26 cellular contexts compared by ENCODE assay signal in genomic region chr2:169705927-169706326, GRCh38. TPM values are rescaled to one million over a fixed set of nuclear protein-coding genes. Genes with fewer than 3 reads are reported as not detected.
DNase-seq lines count a peak whose midpoint lies in the region; ATAC-seq and TF ChIP-seq lines count a peak whose summit lies in the region.
"Had no signal": no experiment of that assay in that cellular context is flagged by ENCODE, and none has a peak within 500 bp of the region (broad histone marks: within the 10 kb centered on the region; RNA-seq: fewer than 3 reads in every experiment).

No MANE protein-coding gene starts in this region.

- no peaks in the 10 kb centered on the region for H3K27me3 Mint-ChIP-seq in endodermal cell (ENCODE audit: insufficient read depth)
- H3K27me3 Mint-ChIP-seq: activated naive CD4-positive, alpha-beta T cell treated with anti-CD3 and anti-CD28 coated beads, Interleukin-2, amount 50 U/mL, for 24 hours; brain; dendritic cell treated with granulocyte-macrophage colony-stimulating factor and Interleukin-4, amounts not matched to agents 40 ng/mL and 50 ng/mL, for 4 days had no signal

- H3K9ac ChIP-seq in endodermal cell (ENCODE audit: extremely low read depth, low read length, poor library complexity, severe bottlenecking): no peak overlapping the region

- H3K36me3 Mint-ChIP-seq in endodermal cell (ENCODE audit: low read depth): peaks cover 22% of the 10 kb centered on the region
- H3K36me3 Mint-ChIP-seq: natural killer cell had no signal

- CTCF ChIA-PET in AG04449 (lab: Yijun Ruan, JAX): no interaction called here

- intact Hi-C loops in breast epithelium (cut with DNase I; ENCODE audit: low total_unique reads) (no loop called here), testis (cut with DNase I; ENCODE audit: low total_unique reads) (no loop called here)

- POLR2A ChIA-PET in AG04449 (lab: Yijun Ruan, JAX): interaction anchor here (1.4 kb wide), 1 partner anchor 10 kb away, joined by 3 read pairs; no protein-coding TSS in a partner anchor

- H3K27ac ChIP-seq in breast epithelium (peak overlapping the region; percentile 4), testis (no peak overlapping the region), endodermal cell (ENCODE audit: low read depth, low read length) (no peak overlapping the region)
- H3K27ac ChIP-seq: pancreas had no signal

- no peak for ATAC-seq in HG02970 (IDR thresholded peaks at IDR 0.05; ENCODE audit: low FRiP score, unreplicated experiment)
- ATAC-seq: natural killer cell had no signal

- H3K27me3 ChIP-seq in breast epithelium (no peaks in the 10 kb centered on the region), kidney epithelial cell (ENCODE audit: control insufficient read depth, insufficient read depth, low read length) (no peaks in the 10 kb centered on the region), testis (no peaks in the 10 kb centered on the region), endodermal cell (ENCODE audit: control insufficient read depth, insufficient read depth, low read length, poor library complexity, severe bottlenecking) (no peaks in the 10 kb centered on the region)
- H3K27me3 ChIP-seq: pancreas, Peyer's patch had no signal

- H3K9me3 ChIP-seq in breast epithelium (no peaks in the 10 kb centered on the region), testis (no peaks in the 10 kb centered on the region), endodermal cell (ENCODE audit: control insufficient read depth, low read length) (no peaks in the 10 kb centered on the region)
- H3K9me3 ChIP-seq: pancreas, Peyer's patch had no signal

- 70 to 77% methylated on average over 2 of the region's 2 CpGs for WGBS in testis, 2 donors
- 100% methylated on average over 2 of the region's 2 CpGs for WGBS in endodermal cell (ENCODE audit: insufficient coverage in 1 of 2, insufficient read length in 1 of 2), 2 experiments

- H3K4me1 ChIP-seq in breast epithelium (no peaks in the 10 kb centered on the region), testis (no peaks in the 10 kb centered on the region), endodermal cell (ENCODE audit: control insufficient read depth, insufficient read depth, low read length) (no peaks in the 10 kb centered on the region)
- H3K4me1 ChIP-seq: pancreas had no signal

- H3K9me3 Mint-ChIP-seq in endodermal cell: no peaks in the 10 kb centered on the region
- H3K9me3 Mint-ChIP-seq: activated naive CD4-positive, alpha-beta T cell treated with anti-CD3 and anti-CD28 coated beads, Interleukin-2, amount 50 U/mL, for 24 hours; brain; dendritic cell treated with granulocyte-macrophage colony-stimulating factor and Interleukin-4, amounts not matched to agents 40 ng/mL and 50 ng/mL, for 4 days; natural killer cell had no signal

- H3K36me3 ChIP-seq in breast epithelium: no peaks in the 10 kb centered on the region
- H3K36me3 ChIP-seq in kidney epithelial cell (ENCODE audit: control insufficient read depth, insufficient read depth, low read length): no peaks in the 10 kb centered on the region
- H3K36me3 ChIP-seq in testis (ENCODE audit: low read depth, missing control alignments): no peaks in the 10 kb centered on the region
- peaks cover 18% of the 10 kb centered on the region for H3K36me3 ChIP-seq in endodermal cell (ENCODE audit: control insufficient read depth, insufficient read depth, low read length)
- H3K36me3 ChIP-seq: pancreas, Peyer's patch had no signal

- DNase-seq in AG04449 (ENCODE audit: low read depth, low spot score): peak; percentile 65
- peak; percentile 37 for DNase-seq in EL
- DNase-seq in breast epithelium (ENCODE audit: low spot score in 2 of 2): no peak
- DNase-seq in kidney epithelial cell (ENCODE audit: low read depth): peak; percentile 7
- no peak for DNase-seq in testis
- no peak for DNase-seq in T1000 (lab: John Stamatoyannopoulos, UW)
- DNase-seq in endodermal cell: no peak
- DNase-seq: ACHN; activated CD4-positive, CD25-positive, alpha-beta regulatory T cell treated with anti-CD3 and anti-CD28 coated beads, Interleukin-2, amount 50 U/mL, for 72 hours; activated CD8-positive, alpha-beta memory T cell treated with anti-CD3 and anti-CD28 coated beads for 24 hours; activated T-cell treated with anti-CD3 and anti-CD28 coated beads, Interleukin-2, amount 50 U/mL, for 48 hours; head of caudate nucleus; KG1; natural killer cell; NCI-H187 treated with DMSO at 0.1 percent for 48 hours; NK-92 treated with Interleukin-12 subunit alpha and Interleukin-12 subunit beta, amount 100 ng/mL, for 24 hours; pancreas; Peyer's patch; stimulated activated CD4-positive, alpha-beta T cell treated with anti-CD3 and anti-CD28 coated beads, Interleukin-4, amount 100 ng/mL, for 1 hour; T-helper 9 cell had no signal

- H3K4me3 ChIP-seq in AG04449 (ENCODE audit: low read depth, low read length): no peak overlapping the region
- no peak overlapping the region for H3K4me3 ChIP-seq in breast epithelium
- H3K4me3 ChIP-seq in kidney epithelial cell (ENCODE audit: low read depth, low read length): no peak overlapping the region
- H3K4me3 ChIP-seq in testis: no peak overlapping the region
- H3K4me3 ChIP-seq in endodermal cell (ENCODE audit: low read length): no peak overlapping the region
- H3K4me3 ChIP-seq: pancreas, Peyer's patch had no signal

- H3K27ac Mint-ChIP-seq in endodermal cell: no peak overlapping the region
- H3K27ac Mint-ChIP-seq: activated naive CD4-positive, alpha-beta T cell treated with anti-CD3 and anti-CD28 coated beads, Interleukin-2, amount 50 U/mL, for 24 hours; brain; dendritic cell treated with granulocyte-macrophage colony-stimulating factor and Interleukin-4, amounts not matched to agents 40 ng/mL and 50 ng/mL, for 4 days; natural killer cell had no signal

- no peak overlapping the region for H3K4me3 Mint-ChIP-seq in endodermal cell
- H3K4me3 Mint-ChIP-seq: activated naive CD4-positive, alpha-beta T cell treated with anti-CD3 and anti-CD28 coated beads, Interleukin-2, amount 50 U/mL, for 24 hours; brain; dendritic cell treated with granulocyte-macrophage colony-stimulating factor and Interleukin-4, amounts not matched to agents 40 ng/mL and 50 ng/mL, for 4 days; natural killer cell had no signal

- H3K4me1 Mint-ChIP-seq in endodermal cell: no peaks in the 10 kb centered on the region
- H3K4me1 Mint-ChIP-seq: activated naive CD4-positive, alpha-beta T cell treated with anti-CD3 and anti-CD28 coated beads, Interleukin-2, amount 50 U/mL, for 24 hours; brain; natural killer cell had no signal

- TF ChIP-seq CTCF in AG04449 (IDR thresholded peaks at IDR 0.05; ENCODE audit: insufficient read depth, low read length, missing control alignments): no peak
- no peak for TF ChIP-seq CTCF in breast epithelium (IDR thresholded peaks at IDR 0.05)
- no peak for TF ChIP-seq CTCF in kidney epithelial cell (IDR thresholded peaks at IDR 0.05; ENCODE audit: insufficient read depth, low read length, poor library complexity, severe bottlenecking)
- TF ChIP-seq CTCF in testis (IDR thresholded peaks at IDR 0.05): no peak
- TF ChIP-seq CTCF in endodermal cell (conservative IDR thresholded peaks at IDR 0.05): no peak

- no peak for TF ChIP-seq POLR2A in breast epithelium (IDR thresholded peaks at IDR 0.05)
- TF ChIP-seq POLR2A in testis (IDR thresholded peaks at IDR 0.05): no peak

RNA-seq across cellular contexts. Expression of gene PHOSPHO2, which starts 11.7 kb away (rescaled TPM):
- 10 to 100 TPM in 2 of 3 donors, 1 to 10 TPM in 1; 9.1 to 17.4 (median 16.2) TPM for total RNA-seq in breast epithelium
- total RNA-seq in kidney epithelial cell: 3.3 and 5.8 TPM in 2 replicates
- total RNA-seq in testis: 10 to 100 TPM in 1 of 2 donors, 1 to 10 TPM in 1; 9.7 to 24.4 TPM
- polyA plus RNA-seq in testis (ENCODE audit: insufficient read depth, low read depth, low replicate concordance): 36.5 TPM
- 1 to 10 TPM; 6.3 to 7.3 TPM for total RNA-seq in endodermal cell
- 6.6 TPM for polyA plus RNA-seq in endodermal cell (2013, experiment 1 of 2)
- 6.5 TPM for polyA plus RNA-seq in endodermal cell (2013, experiment 2 of 2)

RNA-seq across cellular contexts. Expression of gene CFAP210, which starts 11.7 kb away (rescaled TPM):
- total RNA-seq in breast epithelium (1 to 10 TPM in 1 of 3 donors, under 1 TPM in 1, not detected in 1; 0.66 to 3.4 TPM), kidney epithelial cell (0.33 TPM in 1 of 2 replicates, not detected in the other), testis (10 to 100 TPM; 12.6 to 21.8 TPM), endodermal cell (1 to 10 TPM in 1 of 2 donors, under 1 TPM in 1; 0.70 to 1.9 TPM)
- 17.2 TPM for polyA plus RNA-seq in testis (ENCODE audit: insufficient read depth, low read depth, low replicate concordance)
- 1.2 TPM for polyA plus RNA-seq in endodermal cell (2013, experiment 1 of 2)
- 1.7 TPM for polyA plus RNA-seq in endodermal cell (2013, experiment 2 of 2)
- total RNA-seq: mesenteric fat pad, Peyer's patch, skeletal muscle tissue had no signal

RNA-seq across cellular contexts. Expression of gene KLHL23, which starts 27.7 kb away (rescaled TPM):
- total RNA-seq in breast epithelium (10 to 100 TPM in 2 of 3 donors, 1 to 10 TPM in 1; 4.8 to 11.8 (median 10.5) TPM), kidney epithelial cell (19.2 and 21.2 TPM in 2 replicates), testis (10 to 100 TPM; 25.6 to 29.2 TPM), endodermal cell (10 to 100 TPM; 43.4 to 61.9 TPM)
- polyA plus RNA-seq in testis (ENCODE audit: insufficient read depth, low read depth, low replicate concordance): 13.2 TPM
- 53.5 TPM for polyA plus RNA-seq in endodermal cell (2013, experiment 1 of 2)
- polyA plus RNA-seq in endodermal cell (2013, experiment 2 of 2): 51.0 TPM

Comparison
In these comparisons a context has a peak if more than half of its experiments do, and no peak if none do; other contexts are left out.
1. DNase-seq: peak in AG04449 (single experiment), EL (single experiment) and kidney epithelial cell (single experiment); none in breast epithelium (0 of 2), testis (single experiment), T1000 (single experiment) and endodermal cell (single experiment).
2. H3K27ac ChIP-seq: peak in breast epithelium (2 of 2); none in testis (0 of 2) and endodermal cell (single experiment).